Comparison of ENCODE assay signal across 1 cellular context in genomic region chr12:132430838-132431826, GRCh38.
TF ChIP-seq lines count a peak whose summit lies in the region.

No MANE protein-coding gene starts in this region.

TF ChIP-seq in H1, 55 proteins besides CTCF, POLR2A, EP300 and RAD21:
- TF ChIP-seq SP1 (IDR thresholded peaks at IDR 0.05; ENCODE audit: low read depth, low read length) (no peak), USF2 (IDR thresholded peaks at IDR 0.05; ENCODE audit: low read length) (no peak), SIRT6 (IDR thresholded peaks at IDR 0.05; ENCODE audit: low read length) (no peak), E2F6 (IDR thresholded peaks at IDR 0.05) (peak; percentile 71), PHF8 (conservative IDR thresholded peaks at IDR 0.05; ENCODE audit: low read depth, low read length) (no peak), MAX (IDR thresholded peaks at IDR 0.05) (peak; percentile 76), RFX5 (IDR thresholded peaks at IDR 0.05; ENCODE audit: borderline replicate concordance, low read depth, low read length) (no peak)
